8 cellular contexts compared by ENCODE assay signal in the genomic region with DNA sequence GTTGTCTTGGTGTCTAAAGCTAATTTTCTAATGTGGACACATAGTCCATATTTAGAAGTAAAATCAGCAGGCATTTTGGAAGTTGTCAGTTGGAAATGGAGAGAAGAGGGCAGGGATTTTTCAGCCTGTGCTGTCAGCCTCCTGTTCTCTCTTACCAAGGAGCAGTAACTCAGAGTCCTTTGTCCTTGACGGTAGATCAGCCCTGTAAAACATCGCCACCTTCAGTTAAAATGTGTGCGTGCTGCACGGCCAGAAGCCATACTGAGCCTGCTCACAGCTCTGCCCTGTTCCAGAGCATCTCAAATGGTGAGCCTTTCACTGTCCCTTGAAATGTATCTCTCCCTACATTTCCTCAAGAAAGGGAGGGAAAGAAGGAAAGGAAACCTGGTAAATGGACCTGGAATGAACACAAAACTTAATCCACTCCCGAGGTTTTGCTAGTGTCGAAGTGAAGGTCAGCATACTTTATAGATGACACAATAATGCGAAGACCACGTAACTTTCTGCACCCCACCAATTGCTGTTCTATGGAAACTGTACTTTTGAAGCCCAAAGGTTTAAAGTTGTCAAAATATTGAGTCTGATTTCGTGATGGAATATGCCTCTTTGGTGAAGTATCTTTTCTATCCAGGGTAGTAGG.
DNase-seq lines count a peak whose midpoint lies in the region; ATAC-seq and TF ChIP-seq lines count a peak whose summit lies in the region.

No MANE protein-coding gene starts in this region.

- no TSS peak for BruUV-seq in Calu3 (replicated peaks; lab: Mats Ljungman, UMichigan)

- H3K36me3 Mint-ChIP-seq in Calu3 (ENCODE audit: insufficient read depth, unreplicated experiment), result peaks cover 5% of the 10 kb centered on the region
- H3K36me3 Mint-ChIP-seq in activated CD8-positive, alpha-beta memory T cell treated with anti-CD3 and anti-CD28 coated beads, Interleukin-2, amount 10 ng/mL, durations not matched to agents 7 days and 5 days, result no peaks in the 10 kb centered on the region

- ATAC-seq in GM18909 (IDR thresholded peaks at IDR 0.05; ENCODE audit: poor library complexity, unreplicated experiment) (peak; percentile 92), HG03060 (IDR thresholded peaks at IDR 0.05; ENCODE audit: low read depth, unreplicated experiment) (peak; percentile 85)
- no peak for ATAC-seq in activated CD8-positive, alpha-beta memory T cell treated with anti-CD3 and anti-CD28 coated beads, Interleukin-2, amount 10 ng/mL, durations not matched to agents 7 days and 5 days

- no peak overlapping the region for H3K4me3 Mint-ChIP-seq in Calu3 (ENCODE audit: low read depth, unreplicated experiment)
- no peak overlapping the region for H3K4me3 Mint-ChIP-seq in activated CD8-positive, alpha-beta memory T cell treated with anti-CD3 and anti-CD28 coated beads, Interleukin-2, amount 10 ng/mL, durations not matched to agents 7 days and 5 days

- no peaks in the 10 kb centered on the region for H3K9me3 Mint-ChIP-seq in Calu3 (ENCODE audit: low read depth, unreplicated experiment)
- no peaks in the 10 kb centered on the region for H3K9me3 Mint-ChIP-seq in activated CD8-positive, alpha-beta memory T cell treated with anti-CD3 and anti-CD28 coated beads, Interleukin-2, amount 10 ng/mL, durations not matched to agents 7 days and 5 days (ENCODE audit: low read depth)

- intact Hi-C loops in Calu3 (cut with micrococcal nuclease; ENCODE audit: unreplicated experiment), result loop anchor here (1.0 to 5.0 kb wide), 3 partner anchors 77 to 219 kb away; a partner anchor contains a TSS

- H3K4me1 ChIP-seq in right atrium auricular region, result no peaks in the 10 kb centered on the region

- CTCF ChIA-PET in Calu3 (lab: Charles Lee), result interaction anchor here (1.0 to 1.2 kb wide), 3 partner anchors 13 to 220 kb away, joined by 3 to 12 read pairs (median 5); no protein-coding TSS in a partner anchor
- CTCF ChIA-PET in activated CD8-positive, alpha-beta memory T cell treated with anti-CD3 and anti-CD28 coated beads, Interleukin-2, amount 10 ng/mL, durations not matched to agents 7 days and 5 days (lab: Charles Lee), result no interaction called here

- H3K36me3 ChIP-seq in right atrium auricular region, result no peaks in the 10 kb centered on the region

- TF ChIP-seq CTCF in Calu3 (IDR thresholded peaks at IDR 0.05; ENCODE audit: unreplicated experiment) (peak; percentile 62), right atrium auricular region (IDR thresholded peaks at IDR 0.05) (peak; percentile 27 to 74), retinal pigment epithelial cell (conservative IDR thresholded peaks at IDR 0.05; ENCODE audit: low read depth, low read length) (peak; percentile 83)

- H3K27me3 ChIP-seq in right atrium auricular region, result no peaks in the 10 kb centered on the region

- no peak overlapping the region for H3K27ac Mint-ChIP-seq in Calu3 (ENCODE audit: unreplicated experiment)
- no peak overlapping the region for H3K27ac Mint-ChIP-seq in activated CD8-positive, alpha-beta memory T cell treated with anti-CD3 and anti-CD28 coated beads, Interleukin-2, amount 10 ng/mL, durations not matched to agents 7 days and 5 days

- no peak overlapping the region for H3K27ac ChIP-seq in right atrium auricular region

- peak; percentile 63 for DNase-seq in Calu3
- peak; percentile 63 for DNase-seq in NCI-H1694 (lab: John Stamatoyannopoulos, UW)
- DNase-seq in amniotic epithelial cell (ENCODE audit: low read depth), result peak; percentile 74
- peak; percentile 65 for DNase-seq in right atrium auricular region (ENCODE audit: low spot score)
- peak; percentile 32 for DNase-seq in retinal pigment epithelial cell (ENCODE audit: low read depth)
- DNase-seq in activated CD8-positive, alpha-beta memory T cell treated with anti-CD3 and anti-CD28 coated beads, Interleukin-2, amount 10 ng/mL, durations not matched to agents 7 days and 5 days, result no peak

- no peaks in the 10 kb centered on the region for H3K9me3 ChIP-seq in right atrium auricular region

- H3K27me3 Mint-ChIP-seq in Calu3 (ENCODE audit: unreplicated experiment), result peaks cover 36% of the 10 kb centered on the region
- no peaks in the 10 kb centered on the region for H3K27me3 Mint-ChIP-seq in activated CD8-positive, alpha-beta memory T cell treated with anti-CD3 and anti-CD28 coated beads, Interleukin-2, amount 10 ng/mL, durations not matched to agents 7 days and 5 days

- H3K4me3 ChIP-seq in right atrium auricular region (no peak overlapping the region), retinal pigment epithelial cell (ENCODE audit: low read length) (no peak overlapping the region)

- peaks cover 20% of the 10 kb centered on the region for H3K4me1 Mint-ChIP-seq in Calu3 (ENCODE audit: low read depth, unreplicated experiment)
- H3K4me1 Mint-ChIP-seq in activated CD8-positive, alpha-beta memory T cell treated with anti-CD3 and anti-CD28 coated beads, Interleukin-2, amount 10 ng/mL, durations not matched to agents 7 days and 5 days, result no peaks in the 10 kb centered on the region
